8 cellular contexts compared by ENCODE assay signal in genomic region chr7:37901236-37901827, GRCh38. TPM values are rescaled to one million over a fixed set of nuclear protein-coding genes. Genes with fewer than 3 reads are reported as not detected.
DNase-seq lines count a peak whose midpoint lies in the region; ATAC-seq and TF ChIP-seq lines count a peak whose summit lies in the region.

No MANE protein-coding gene starts in this region.

- CTCF ChIA-PET in naive thymus-derived CD4-positive, alpha-beta T cell (lab: Charles Lee) = interaction anchor here (0.5 to 1.0 kb wide), 3 partner anchors 321 to 469 kb away, joined by 3 read pairs; no protein-coding TSS in a partner anchor

- H3K36me3 Mint-ChIP-seq in activated T-helper 1 cell treated with anti-CD3 and anti-CD28 coated beads, Interleukin-12 subunit alpha, Interleukin-12 subunit beta, Interleukin-2, Interleukin-4 antibody, amounts not matched to agents 30 ng/mL and 10 ng/mL and 1 ng/mL, durations not matched to agents 14 hours and 24 hours and 36 hours (ENCODE audit: low read depth) = no peaks in the 10 kb centered on the region
- no peaks in the 10 kb centered on the region for H3K36me3 Mint-ChIP-seq in naive thymus-derived CD4-positive, alpha-beta T cell

- H3K4me1 Mint-ChIP-seq in activated T-helper 1 cell treated with anti-CD3 and anti-CD28 coated beads, Interleukin-12 subunit alpha, Interleukin-12 subunit beta, Interleukin-2, Interleukin-4 antibody, amounts not matched to agents 30 ng/mL and 10 ng/mL and 1 ng/mL, durations not matched to agents 14 hours and 24 hours and 36 hours (ENCODE audit: low read depth) = no peaks in the 10 kb centered on the region
- no peaks in the 10 kb centered on the region for H3K4me1 Mint-ChIP-seq in naive thymus-derived CD4-positive, alpha-beta T cell

- H3K27me3 Mint-ChIP-seq in activated T-helper 1 cell treated with anti-CD3 and anti-CD28 coated beads, Interleukin-12 subunit alpha, Interleukin-12 subunit beta, Interleukin-2, Interleukin-4 antibody, amounts not matched to agents 30 ng/mL and 10 ng/mL and 1 ng/mL, durations not matched to agents 14 hours and 24 hours and 36 hours (ENCODE audit: insufficient read depth) = peaks cover 2% of the 10 kb centered on the region
- peaks cover 5 to 17% (median 9%) of the 10 kb centered on the region in 5 donors for H3K27me3 Mint-ChIP-seq in naive thymus-derived CD4-positive, alpha-beta T cell

- ATAC-seq in naive thymus-derived CD4-positive, alpha-beta T cell = no peak

- no peaks in the 10 kb centered on the region for H3K27me3 ChIP-seq in brain microvascular endothelial cell (replicated peaks)
- H3K27me3 ChIP-seq in naive thymus-derived CD4-positive, alpha-beta T cell (ENCODE audit: control insufficient read depth in 2 of 2, insufficient read depth in 2 of 2, low read length in 2 of 2) = no peaks in the 10 kb centered on the region

- H3K9me3 ChIP-seq in naive thymus-derived CD4-positive, alpha-beta T cell (ENCODE audit: control insufficient read depth in 2 of 3, low read length in 3 of 3) = no peaks in the 10 kb centered on the region

- peak overlapping the region; percentile 53 for H3K27ac ChIP-seq in brain microvascular endothelial cell
- H3K27ac ChIP-seq in naive thymus-derived CD4-positive, alpha-beta T cell (ENCODE audit: low read depth, low read length) = no peak overlapping the region

- no peak overlapping the region for H3K4me3 Mint-ChIP-seq in activated T-helper 1 cell treated with anti-CD3 and anti-CD28 coated beads, Interleukin-12 subunit alpha, Interleukin-12 subunit beta, Interleukin-2, Interleukin-4 antibody, amounts not matched to agents 30 ng/mL and 10 ng/mL and 1 ng/mL, durations not matched to agents 14 hours and 24 hours and 36 hours
- H3K4me3 Mint-ChIP-seq in naive thymus-derived CD4-positive, alpha-beta T cell = no peak overlapping the region

- no peak overlapping the region for H3K4me3 ChIP-seq in brain microvascular endothelial cell (ENCODE audit: low read depth, low read length)
- no peak overlapping the region for H3K4me3 ChIP-seq in naive thymus-derived CD4-positive, alpha-beta T cell (ENCODE audit: low read length)

- intact Hi-C loops in activated T-helper 1 cell treated with anti-CD3 and anti-CD28 coated beads, Interleukin-12 subunit alpha, Interleukin-12 subunit beta, Interleukin-2, Interleukin-4 antibody, amounts not matched to agents 30 ng/mL and 10 ng/mL and 1 ng/mL, durations not matched to agents 14 hours and 24 hours and 36 hours (cut with micrococcal nuclease) = loop anchor here (1.0 kb wide), 1 partner anchor 473 kb away; no protein-coding TSS in a partner anchor
- intact Hi-C loops in naive thymus-derived CD4-positive, alpha-beta T cell (cut with micrococcal nuclease) = loop anchor here in 1 of 2 donors (10.0 kb wide), 1 partner anchor 473 kb away; no protein-coding TSS in a partner anchor

- H3K27ac Mint-ChIP-seq in activated T-helper 1 cell treated with anti-CD3 and anti-CD28 coated beads, Interleukin-12 subunit alpha, Interleukin-12 subunit beta, Interleukin-2, Interleukin-4 antibody, amounts not matched to agents 30 ng/mL and 10 ng/mL and 1 ng/mL, durations not matched to agents 14 hours and 24 hours and 36 hours = no peak overlapping the region
- no peak overlapping the region for H3K27ac Mint-ChIP-seq in naive thymus-derived CD4-positive, alpha-beta T cell

- POLR2A ChIA-PET in naive thymus-derived CD4-positive, alpha-beta T cell (lab: Charles Lee) = no interaction called here

- peak; percentile 36 for TF ChIP-seq CTCF in brain microvascular endothelial cell (IDR thresholded peaks at IDR 0.05; ENCODE audit: low read depth, low read length, missing control alignments)

- in situ Hi-C loops in brain microvascular endothelial cell (cut with HindIII; ENCODE audit: low pct_ligation_motif_present, low sequenced_read_pairs) = no loop called here

- DNase-seq in NCI-H510A treated with DMSO at 0.1 percent for 48 hours (lab: John Stamatoyannopoulos, UW) = peak; percentile 46
- DNase-seq in NCI-H510A (lab: John Stamatoyannopoulos, UW) = no peak
- DNase-seq in NCI-H2081 treated with DMSO at 0.1 percent for 48 hours (lab: John Stamatoyannopoulos, UW) = peak; percentile 27
- DNase-seq in brain microvascular endothelial cell = peak; percentile 28
- peak; percentile 64 for DNase-seq in left kidney (ENCODE audit: low read depth, low spot score)
- DNase-seq in NCI-H2107 (lab: John Stamatoyannopoulos, UW) = no peak
- DNase-seq in activated T-helper 1 cell treated with anti-CD3 and anti-CD28 coated beads, Interleukin-12 subunit alpha, Interleukin-12 subunit beta, Interleukin-2, Interleukin-4 antibody, amounts not matched to agents 30 ng/mL and 10 ng/mL and 1 ng/mL, durations not matched to agents 14 hours and 24 hours and 36 hours (ENCODE audit: low spot score) = no peak
- no peak for DNase-seq in naive thymus-derived CD4-positive, alpha-beta T cell

- H3K4me1 ChIP-seq in naive thymus-derived CD4-positive, alpha-beta T cell (ENCODE audit: control insufficient read depth in 2 of 2, insufficient read depth in 2 of 2, low read length in 2 of 2) = no peaks in the 10 kb centered on the region

- H3K36me3 ChIP-seq in brain microvascular endothelial cell (replicated peaks) = no peaks in the 10 kb centered on the region
- H3K36me3 ChIP-seq in naive thymus-derived CD4-positive, alpha-beta T cell (ENCODE audit: control insufficient read depth in 2 of 3, insufficient read depth in 3 of 3, low read length in 3 of 3) = no peaks in the 10 kb centered on the region

- H3K9me3 Mint-ChIP-seq in activated T-helper 1 cell treated with anti-CD3 and anti-CD28 coated beads, Interleukin-12 subunit alpha, Interleukin-12 subunit beta, Interleukin-2, Interleukin-4 antibody, amounts not matched to agents 30 ng/mL and 10 ng/mL and 1 ng/mL, durations not matched to agents 14 hours and 24 hours and 36 hours = no peaks in the 10 kb centered on the region
- H3K9me3 Mint-ChIP-seq in naive thymus-derived CD4-positive, alpha-beta T cell = peaks cover 0 to 3% (median 0%) of the 10 kb centered on the region in 11 donors

RNA-seq across cellular contexts. Expression of gene SFRP4, which starts 15.3 kb away (rescaled TPM):
- not detected in 2 replicates for total RNA-seq in activated T-helper 1 cell treated with anti-CD3 and anti-CD28 coated beads, Interleukin-12 subunit alpha, Interleukin-12 subunit beta, Interleukin-2, Interleukin-4 antibody, amounts not matched to agents 30 ng/mL and 10 ng/mL and 1 ng/mL, durations not matched to agents 14 hours and 24 hours and 36 hours
- total RNA-seq in naive thymus-derived CD4-positive, alpha-beta T cell = not detected
- not detected for polyA plus RNA-seq in naive thymus-derived CD4-positive, alpha-beta T cell

RNA-seq across cellular contexts. Expression of gene EPDR1, which starts 19.1 kb away (rescaled TPM):
- 0.34 TPM in 1 of 2 replicates, not detected in the other for total RNA-seq in activated T-helper 1 cell treated with anti-CD3 and anti-CD28 coated beads, Interleukin-12 subunit alpha, Interleukin-12 subunit beta, Interleukin-2, Interleukin-4 antibody, amounts not matched to agents 30 ng/mL and 10 ng/mL and 1 ng/mL, durations not matched to agents 14 hours and 24 hours and 36 hours
- total RNA-seq in naive thymus-derived CD4-positive, alpha-beta T cell = 1 to 10 TPM in 1 of 5 experiments, under 1 TPM in 3, not detected in 1; 0.43 to 1.4 (median 0.72) TPM
- 1 to 10 TPM; 1.3 to 3.3 TPM for polyA plus RNA-seq in naive thymus-derived CD4-positive, alpha-beta T cell

RNA-seq across cellular contexts. Expression of gene NME8, which starts 52.9 kb away (rescaled TPM):
- not detected in 2 replicates for total RNA-seq in activated T-helper 1 cell treated with anti-CD3 and anti-CD28 coated beads, Interleukin-12 subunit alpha, Interleukin-12 subunit beta, Interleukin-2, Interleukin-4 antibody, amounts not matched to agents 30 ng/mL and 10 ng/mL and 1 ng/mL, durations not matched to agents 14 hours and 24 hours and 36 hours
- total RNA-seq in naive thymus-derived CD4-positive, alpha-beta T cell = 1 to 10 TPM in 2 of 5 experiments, not detected in 3; 2.7 to 5.5 TPM
- not detected for polyA plus RNA-seq in naive thymus-derived CD4-positive, alpha-beta T cell

Comparison
In these comparisons a context has a peak if more than half of its experiments do, and no peak if none do; other contexts are left out.
1. DNase-seq: peak in NCI-H510A treated with DMSO at 0.1 percent for 48 hours (single experiment), NCI-H2081 treated with DMSO at 0.1 percent for 48 hours (single experiment), brain microvascular endothelial cell (single experiment) and left kidney (single experiment); none in NCI-H510A (single experiment), NCI-H2107 (single experiment), activated T-helper 1 cell treated with anti-CD3 and anti-CD28 coated beads, Interleukin-12 subunit alpha, Interleukin-12 subunit beta, Interleukin-2, Interleukin-4 antibody, amounts not matched to agents 30 ng/mL and 10 ng/mL and 1 ng/mL, durations not matched to agents 14 hours and 24 hours and 36 hours (single experiment) and naive thymus-derived CD4-positive, alpha-beta T cell (0 of 9).